ENCODE assay signal across 23 cellular contexts in the genomic region with DNA sequence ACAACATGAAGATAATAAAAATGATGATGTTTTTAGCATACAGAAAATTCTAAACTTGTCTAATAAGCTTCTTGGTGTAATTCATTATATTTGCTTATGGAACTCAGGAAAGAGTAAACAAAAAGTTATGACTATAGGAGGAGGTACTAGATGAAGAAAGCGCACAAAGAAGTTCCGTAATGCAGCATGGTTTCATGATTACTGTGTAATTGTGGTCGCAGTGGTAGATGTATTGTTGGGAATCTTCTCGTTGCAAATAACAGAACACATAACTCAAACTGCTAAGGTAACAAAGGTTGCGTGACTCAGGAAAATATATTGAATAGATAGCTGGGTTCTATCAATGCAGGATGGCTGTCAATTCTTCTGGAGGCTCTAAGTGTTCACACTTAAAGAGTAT.
DNase-seq lines count a peak whose midpoint lies in the region; ATAC-seq lines count a peak whose summit lies in the region.
"Had no signal": no experiment of that assay in that cellular context is flagged by ENCODE, and none has a peak within 500 bp of the region (broad histone marks: within the 10 kb centered on the region; RNA-seq: fewer than 3 reads in every experiment).

No MANE protein-coding gene starts in this region.

- H3K27me3 Mint-ChIP-seq in activated T-helper 17 cell treated with anti-CD3 and anti-CD28 coated beads, Interleukin-2, amount 50 U/mL, for 72 hours: no peaks in the 10 kb centered on the region
- no peaks in the 10 kb centered on the region for H3K27me3 Mint-ChIP-seq in stimulated activated memory B cell treated with anti-CD40 and anti-IgM and Interleukin-4, amounts not matched to agents 10 μg/mL and 1 μg/mL and 100 μg/mL, for 72 hours
- H3K27me3 Mint-ChIP-seq: CD8-positive, alpha-beta memory T cell had no signal

- H3K27ac Mint-ChIP-seq in activated T-helper 17 cell treated with anti-CD3 and anti-CD28 coated beads, Interleukin-2, amount 50 U/mL, for 72 hours: no peak overlapping the region
- peak overlapping the region; percentile 72 for H3K27ac Mint-ChIP-seq in stimulated activated memory B cell treated with anti-CD40 and anti-IgM and Interleukin-4, amounts not matched to agents 10 μg/mL and 1 μg/mL and 100 μg/mL, for 72 hours

- H3K4me3 Mint-ChIP-seq in activated T-helper 17 cell treated with anti-CD3 and anti-CD28 coated beads, Interleukin-2, amount 50 U/mL, for 72 hours: no peak overlapping the region
- no peak overlapping the region for H3K4me3 Mint-ChIP-seq in stimulated activated memory B cell treated with anti-CD40 and anti-IgM and Interleukin-4, amounts not matched to agents 10 μg/mL and 1 μg/mL and 100 μg/mL, for 72 hours
- H3K4me3 Mint-ChIP-seq: CD14-positive monocyte had no signal

- H3K4me1 Mint-ChIP-seq in activated T-helper 17 cell treated with anti-CD3 and anti-CD28 coated beads, Interleukin-2, amount 50 U/mL, for 72 hours: peaks cover 18% of the 10 kb centered on the region
- H3K4me1 Mint-ChIP-seq in stimulated activated memory B cell treated with anti-CD40 and anti-IgM and Interleukin-4, amounts not matched to agents 10 μg/mL and 1 μg/mL and 100 μg/mL, for 72 hours: peaks cover 33% of the 10 kb centered on the region

- DNase-seq in NOMO-1 (lab: John Stamatoyannopoulos, UW; ENCODE audit: unreplicated experiment in 2 of 2): peak; percentile 41 to 60
- no peak for DNase-seq in NOMO-1 treated with dmso at 0.1 percent for 144 hours (lab: John Stamatoyannopoulos, UW; ENCODE audit: unreplicated experiment)
- DNase-seq in NOMO-1 treated with DMSO at 0.1 percent for 48 hours (lab: John Stamatoyannopoulos, UW; ENCODE audit: unreplicated experiment): peak; percentile 50
- DNase-seq: BE2C; CD8-positive, alpha-beta memory T cell; DMS 273 treated with DMSO at 0.1 percent for 48 hours; DMS79; GF-D8; IMR-90; KG1; MM.1S; NCI-H2029; NCI-H446 treated with DMSO at 0.1 percent for 48 hours; NCI-H526; NCI-H82; Right ventricle myocardium superior; RPMI8226 had no signal

- H3K9me3 Mint-ChIP-seq in activated T-helper 17 cell treated with anti-CD3 and anti-CD28 coated beads, Interleukin-2, amount 50 U/mL, for 72 hours: peaks cover 4% of the 10 kb centered on the region
- H3K9me3 Mint-ChIP-seq in stimulated activated memory B cell treated with anti-CD40 and anti-IgM and Interleukin-4, amounts not matched to agents 10 μg/mL and 1 μg/mL and 100 μg/mL, for 72 hours: no peaks in the 10 kb centered on the region
- H3K9me3 Mint-ChIP-seq: CD14-positive monocyte had no signal

- peak; percentile 55 for ATAC-seq in activated T-helper 17 cell treated with anti-CD3 and anti-CD28 coated beads, Interleukin-2, amount 50 U/mL, for 72 hours (replicated peaks)
- no peak for ATAC-seq in stimulated activated memory B cell treated with anti-CD40 and anti-IgM and Interleukin-4, amounts not matched to agents 10 μg/mL and 1 μg/mL and 100 μg/mL, for 72 hours
- ATAC-seq in HG03571 (IDR thresholded peaks at IDR 0.05; ENCODE audit: unreplicated experiment) (no peak), HG03039 (IDR thresholded peaks at IDR 0.05; ENCODE audit: unreplicated experiment) (no peak), GM18873 (IDR thresholded peaks at IDR 0.05; ENCODE audit: low FRiP score, unreplicated experiment) (no peak)

- H3K36me3 Mint-ChIP-seq in activated T-helper 17 cell treated with anti-CD3 and anti-CD28 coated beads, Interleukin-2, amount 50 U/mL, for 72 hours (ENCODE audit: low read depth): no peaks in the 10 kb centered on the region
- H3K36me3 Mint-ChIP-seq in stimulated activated memory B cell treated with anti-CD40 and anti-IgM and Interleukin-4, amounts not matched to agents 10 μg/mL and 1 μg/mL and 100 μg/mL, for 72 hours: no peaks in the 10 kb centered on the region
- H3K36me3 Mint-ChIP-seq: CD14-positive monocyte had no signal
